In genomic region chr10:80166581-80167470, GRCh38 we compare ENCODE assay signal across 2 cellular contexts.
TF ChIP-seq lines count a peak whose summit lies in the region.

No MANE protein-coding gene starts in this region.

TF ChIP-seq in SK-N-SH, 30 proteins besides CTCF, POLR2A, EP300 and RAD21 (continued from another document):
- TF ChIP-seq USF2 (IDR thresholded peaks at IDR 0.05; ENCODE audit: borderline replicate concordance, low read depth, low read length) = no peak
- TF ChIP-seq REST (IDR thresholded peaks at IDR 0.05; ENCODE audit: low read depth, low read length) = no peak
- TF ChIP-seq FOXJ3 (CRISPR knock-in tag; IDR thresholded peaks at IDR 0.05) = no peak
- no peak for TF ChIP-seq USF1 (IDR thresholded peaks at IDR 0.05; ENCODE audit: borderline replicate concordance, low read depth)
- no peak for TF ChIP-seq GATA2 (CRISPR knock-in tag; IDR thresholded peaks at IDR 0.05)

TF ChIP-seq in SK-N-SH treated with all-trans-retinoic acid at 6 μM for 48 hours, 23 proteins besides CTCF, POLR2A, EP300 and RAD21 (continued from another document):
- TF ChIP-seq TOX (CRISPR knock-in tag; IDR thresholded peaks at IDR 0.05; ENCODE audit: borderline replicate concordance) (no peak), ZFP30 (CRISPR knock-in tag; IDR thresholded peaks at IDR 0.05) (no peak), TCF4 (CRISPR knock-in tag; IDR thresholded peaks at IDR 0.05; ENCODE audit: borderline replicate concordance) (no peak), SNAI2 (CRISPR knock-in tag; IDR thresholded peaks at IDR 0.05) (no peak), CSRNP3 (CRISPR knock-in tag; IDR thresholded peaks at IDR 0.05) (no peak), ZFP3 (CRISPR knock-in tag; IDR thresholded peaks at IDR 0.05) (no peak)
